ENCODE assay signal across 13 cellular contexts in genomic region chr2:58893645-58894336, GRCh38.
DNase-seq lines count a peak whose midpoint lies in the region.
"Had no signal": no experiment of that assay in that cellular context is flagged by ENCODE, and none has a peak within 500 bp of the region (broad histone marks: within the 10 kb centered on the region; RNA-seq: fewer than 3 reads in every experiment).

No MANE protein-coding gene starts in this region.

- peak; percentile 3 for DNase-seq in HT1080 (ENCODE audit: low read depth)
- DNase-seq in NCI-H446 (lab: John Stamatoyannopoulos, UW), result peak; percentile 63 to 77
- DNase-seq in head of caudate nucleus, result peak in 41 of 42 donors; percentile 4 to 77 (median 34)
- DNase-seq in putamen (ENCODE audit: low spot score), result peak; percentile 39
- DNase-seq in NCI-H2107 treated with DMSO at 0.1 percent for 48 hours (lab: John Stamatoyannopoulos, UW; ENCODE audit: unreplicated experiment), result no peak
- no peak for DNase-seq in T-helper 2 cell
- no peak for DNase-seq in effector CD4-positive, alpha-beta T cell
- DNase-seq: DMS153, H7, Karpas-422, NCI-H1417, NCI-H2029 treated with DMSO at 0.1 percent for 48 hours, NCI-H526 had no signal

- intact Hi-C loops in head of caudate nucleus (cut with DNase I), result no loop called here

Comparison
In these comparisons a context has a peak if more than half of its experiments do, and no peak if none do; other contexts are left out.
1. DNase-seq: peak in HT1080 (single experiment), NCI-H446 (2 of 2), head of caudate nucleus (41 of 42) and putamen (single experiment); none in NCI-H2107 treated with DMSO at 0.1 percent for 48 hours (single experiment), T-helper 2 cell (0 of 5) and effector CD4-positive, alpha-beta T cell (single experiment).